Comparison of ENCODE assay signal across 18 cellular contexts in genomic region chr11:35946766-35947165, GRCh38. TPM values are rescaled to one million over a fixed set of nuclear protein-coding genes. Genes with fewer than 3 reads are reported as not detected.
DNase-seq lines count a peak whose midpoint lies in the region; TF ChIP-seq lines count a peak whose summit lies in the region.
"Had no signal": no experiment of that assay in that cellular context is flagged by ENCODE, and none has a peak within 500 bp of the region (broad histone marks: within the 10 kb centered on the region; RNA-seq: fewer than 3 reads in every experiment).

No MANE protein-coding gene starts in this region.

- H2AFZ ChIP-seq in neural progenitor cell (replicated peaks) = no peak overlapping the region

- no peaks in the 10 kb centered on the region for H3K9me3 ChIP-seq in neural progenitor cell (ENCODE audit: low read depth)
- H3K9me3 ChIP-seq: BE2C had no signal

- H3K4me2 ChIP-seq in neural progenitor cell = peak overlapping the region; percentile 100

- H3F3A ChIP-seq in neural progenitor cell (ENCODE audit: low read depth) = peaks cover 10% of the 10 kb centered on the region

- no peak overlapping the region for H3K9ac ChIP-seq in neural progenitor cell

- peaks cover 77% of the 10 kb centered on the region for H3K79me2 ChIP-seq in neural progenitor cell (ENCODE audit: low read depth)

- peaks cover 73% of the 10 kb centered on the region for H4K20me1 ChIP-seq in neural progenitor cell (ENCODE audit: low read depth)

- H3K27me3 Mint-ChIP-seq in neural progenitor cell (ENCODE audit: insufficient read depth, low read depth) = peaks cover 9% of the 10 kb centered on the region
- H3K27me3 Mint-ChIP-seq in activated naive CD4-positive, alpha-beta T cell treated with anti-CD3 and anti-CD28 coated beads for 36 hours (ENCODE audit: low read depth) = peaks cover 32% of the 10 kb centered on the region

- H3K4me1 Mint-ChIP-seq in neural progenitor cell = peaks cover 41% of the 10 kb centered on the region
- peaks cover 9% of the 10 kb centered on the region for H3K4me1 Mint-ChIP-seq in activated naive CD4-positive, alpha-beta T cell treated with anti-CD3 and anti-CD28 coated beads for 36 hours (ENCODE audit: low read depth)

- H3K27me3 ChIP-seq in neural progenitor cell = no peaks in the 10 kb centered on the region
- H3K27me3 ChIP-seq: BE2C had no signal

- H3K9me3 Mint-ChIP-seq in neural progenitor cell = peaks cover 17% of the 10 kb centered on the region
- H3K9me3 Mint-ChIP-seq in activated naive CD4-positive, alpha-beta T cell treated with anti-CD3 and anti-CD28 coated beads for 36 hours = no peaks in the 10 kb centered on the region
- H3K9me3 Mint-ChIP-seq: CD8-positive, alpha-beta T cell had no signal

- H3K4me3 Mint-ChIP-seq in neural progenitor cell = no peak overlapping the region
- no peak overlapping the region for H3K4me3 Mint-ChIP-seq in activated naive CD4-positive, alpha-beta T cell treated with anti-CD3 and anti-CD28 coated beads for 36 hours
- H3K4me3 Mint-ChIP-seq: CD8-positive, alpha-beta T cell had no signal

- peaks cover 58% of the 10 kb centered on the region for H3K4me1 ChIP-seq in neural progenitor cell
- H3K4me1 ChIP-seq: BE2C had no signal

- no peak overlapping the region for H3K4me3 ChIP-seq in neural progenitor cell
- H3K4me3 ChIP-seq: K562 had no signal

- TF ChIP-seq CTCF in neural progenitor cell (IDR thresholded peaks at IDR 0.05) = no peak

- no peak overlapping the region for H3K27ac Mint-ChIP-seq in neural progenitor cell
- H3K27ac Mint-ChIP-seq in activated naive CD4-positive, alpha-beta T cell treated with anti-CD3 and anti-CD28 coated beads for 36 hours = no peak overlapping the region
- H3K27ac Mint-ChIP-seq: CD8-positive, alpha-beta T cell had no signal

- CTCF ChIA-PET in activated naive CD4-positive, alpha-beta T cell treated with anti-CD3 and anti-CD28 coated beads for 36 hours (lab: Charles Lee) = no interaction called here

- DNase-seq in NCI-H1417 (lab: John Stamatoyannopoulos, UW) (peak in 2 of 3 experiments; percentile 20 to 26), NCI-H1417 treated with DMSO at 0.1 percent for 48 hours (lab: John Stamatoyannopoulos, UW) (no peak), NCI-H2227 (lab: John Stamatoyannopoulos, UW; ENCODE audit: unreplicated experiment) (peak; percentile 9), cerebellar cortex (ENCODE audit: low spot score) (peak; percentile 20), neural progenitor cell (ENCODE audit: low spot score) (no peak), OCI-M1 (lab: John Stamatoyannopoulos, UW) (no peak)
- DNase-seq in effector CD8-positive, alpha-beta T cell (lab: John Stamatoyannopoulos, UW) = no peak
- DNase-seq in activated naive CD4-positive, alpha-beta T cell treated with anti-CD3 and anti-CD28 coated beads for 36 hours = no peak
- DNase-seq: BE2C; CD8-positive, alpha-beta T cell; DMS79; MV-4-11; NCI-H1436; NCI-H2081 treated with DMSO at 0.1 percent for 48 hours; NCI-H446 treated with DMSO at 0.1 percent for 48 hours; SHP77 treated with DMSO at 0.1 percent for 48 hours had no signal

- H3K27ac ChIP-seq in neural progenitor cell = no peak overlapping the region
- H3K27ac ChIP-seq: 22Rv1 had no signal

- peaks cover 19% of the 10 kb centered on the region for H3K36me3 Mint-ChIP-seq in neural progenitor cell
- no peaks in the 10 kb centered on the region for H3K36me3 Mint-ChIP-seq in activated naive CD4-positive, alpha-beta T cell treated with anti-CD3 and anti-CD28 coated beads for 36 hours (ENCODE audit: low read depth)
- H3K36me3 Mint-ChIP-seq: CD8-positive, alpha-beta T cell had no signal

- H3K36me3 ChIP-seq in neural progenitor cell = no peaks in the 10 kb centered on the region
- H3K36me3 ChIP-seq: BE2C had no signal

- intact Hi-C loops in activated naive CD4-positive, alpha-beta T cell treated with anti-CD3 and anti-CD28 coated beads for 36 hours (cut with micrococcal nuclease) = loop anchor here (10.0 kb wide), 1 partner anchor 558 kb away; no protein-coding TSS in a partner anchor

RNA-seq across cellular contexts. Expression of gene LDLRAD3, which starts 2.9 kb away (rescaled TPM):
- total RNA-seq in neural progenitor cell (ENCODE audit: low replicate concordance) = 35.6 and 46.6 TPM in 2 replicates
- under 1 TPM; 0.17 to 0.22 TPM for total RNA-seq in activated naive CD4-positive, alpha-beta T cell treated with anti-CD3 and anti-CD28 coated beads for 36 hours
- total RNA-seq: CD8-positive, alpha-beta T cell had no signal

Comparison
In these comparisons a context has a peak if more than half of its experiments do, and no peak if none do; other contexts are left out.
1. DNase-seq: peak in NCI-H1417 (2 of 3), NCI-H2227 (single experiment) and cerebellar cortex (single experiment); none in NCI-H1417 treated with DMSO at 0.1 percent for 48 hours (single experiment), neural progenitor cell (single experiment), effector CD8-positive, alpha-beta T cell (single experiment), activated naive CD4-positive, alpha-beta T cell treated with anti-CD3 and anti-CD28 coated beads for 36 hours (single experiment) and OCI-M1 (single experiment).
2. RNA of gene LDLRAD3, which starts 2.9 kb away (total RNA-seq): 35.6 to 46.6 TPM in neural progenitor cell; 0.17 to 0.22 TPM in activated naive CD4-positive, alpha-beta T cell treated with anti-CD3 and anti-CD28 coated beads for 36 hours; every median in the first group is over 10 times any median in the second.